ENCODE assay signal across 15 cellular contexts in genomic region chr2:118902279-118903028, GRCh38. TPM values are rescaled to one million over a fixed set of nuclear protein-coding genes. Genes with fewer than 3 reads are reported as not detected.
A peak's percentile ranks its signal among the peaks of the same experiment; 100 is the strongest.
DNase-seq lines count a peak whose midpoint lies in the region; ATAC-seq and TF ChIP-seq lines count a peak whose summit lies in the region.
"Had no signal": no experiment of that assay in that cellular context is flagged by ENCODE, and none has a peak within 500 bp of the region (broad histone marks: within the 10 kb centered on the region; RNA-seq: fewer than 3 reads in every experiment).

No MANE protein-coding gene starts in this region.

- POLR2A ChIA-PET in SK-N-SH (lab: Yijun Ruan, JAX): no interaction called here

- ATAC-seq in left ventricle myocardium superior (peak; percentile 23), HG03457 (IDR thresholded peaks at IDR 0.05; ENCODE audit: unreplicated experiment) (no peak)
- ATAC-seq: psoas muscle had no signal

- no peaks in the 10 kb centered on the region for H3F3A ChIP-seq in SK-N-SH (replicated peaks; ENCODE audit: insufficient read depth)

- H3K4me3 ChIP-seq in left ventricle myocardium inferior: no peak overlapping the region
- no peak overlapping the region for H3K4me3 ChIP-seq in SK-N-SH (ENCODE audit: low read depth in 2 of 2, low read length in 1 of 2)
- no peak overlapping the region for H3K4me3 ChIP-seq in thyroid gland (replicated peaks in 1 of 3)
- H3K4me3 ChIP-seq: psoas muscle, tibial nerve had no signal

- intact Hi-C loops in left ventricle myocardium superior (cut with micrococcal nuclease) (no loop called here), left ventricle myocardium inferior (cut with micrococcal nuclease) (no loop called here), thyroid gland (cut with DNase I) (no loop called here)

- DNase-seq in left ventricle myocardium superior (no peak), left ventricle myocardium inferior (no peak), SIG-M5 (lab: John Stamatoyannopoulos, UW) (peak; percentile 90), globus pallidus (ENCODE audit: low spot score) (peak; percentile 5), glomerular visceral epithelial cell (ENCODE audit: extremely low spot score) (no peak), SK-N-SH (no peak), thyroid gland (no peak)
- DNase-seq: activated CD4-positive, alpha-beta T cell treated with anti-CD3 and anti-CD28 coated beads for 1 hour; activated effector memory CD4-positive, alpha-beta T cell treated with Interleukin-2 at 50 U/mL for 16 hours; psoas muscle had no signal

- no peak overlapping the region for H3K4me2 ChIP-seq in SK-N-SH

- H3K36me3 ChIP-seq in left ventricle myocardium inferior (no peaks in the 10 kb centered on the region), SK-N-SH (replicated peaks in 1 of 2; ENCODE audit: control insufficient read depth in 1 of 2, insufficient read depth in 2 of 2, low read length in 1 of 2) (no peaks in the 10 kb centered on the region), thyroid gland (no peaks in the 10 kb centered on the region)
- H3K36me3 ChIP-seq: tibial nerve had no signal

- CTCF ChIA-PET in SK-N-SH (lab: Yijun Ruan, JAX): no interaction called here

- no peak overlapping the region for H3K9ac ChIP-seq in SK-N-SH

- H3K4me1 ChIP-seq in left ventricle myocardium inferior (no peaks in the 10 kb centered on the region), SK-N-SH (ENCODE audit: control insufficient read depth in 1 of 2, insufficient read depth in 2 of 2, low read depth in 1 of 2, low read length in 1 of 2) (no peaks in the 10 kb centered on the region), thyroid gland (no peaks in the 10 kb centered on the region)
- H3K4me1 ChIP-seq: psoas muscle, tibial nerve had no signal

- H4K20me1 ChIP-seq in SK-N-SH (ENCODE audit: insufficient read depth): no peaks in the 10 kb centered on the region

- TF ChIP-seq POLR2A in thyroid gland (IDR thresholded peaks at IDR 0.05): no peak

- TF ChIP-seq RAD21 in SK-N-SH (IDR thresholded peaks at IDR 0.05; ENCODE audit: low read length): no peak

- no peaks in the 10 kb centered on the region for H3K79me2 ChIP-seq in SK-N-SH (ENCODE audit: insufficient read depth)

- H3K27me3 ChIP-seq in left ventricle myocardium inferior (ENCODE audit: low read depth) (peaks cover 31% of the 10 kb centered on the region), SK-N-SH (ENCODE audit: insufficient read depth) (no peaks in the 10 kb centered on the region), thyroid gland (no peaks in the 10 kb centered on the region)
- H3K27me3 ChIP-seq: tibial nerve had no signal

- no peak for TF ChIP-seq EP300 in SK-N-SH (IDR thresholded peaks at IDR 0.05; ENCODE audit: borderline replicate concordance in 1 of 2, low read depth in 1 of 2, low read length in 1 of 2)

- TF ChIP-seq CTCF in left ventricle myocardium inferior (IDR thresholded peaks at IDR 0.05; ENCODE audit: borderline replicate concordance) (no peak), SK-N-SH (IDR thresholded peaks at IDR 0.05) (no peak), thyroid gland (IDR thresholded peaks at IDR 0.05) (no peak)

- H3K9me3 ChIP-seq in left ventricle myocardium inferior (replicated peaks): no peaks in the 10 kb centered on the region
- H3K9me3 ChIP-seq in SK-N-SH: no peaks in the 10 kb centered on the region
- H3K9me3 ChIP-seq in thyroid gland: no peaks in the 10 kb centered on the region
- H3K9me3 ChIP-seq: psoas muscle had no signal

- no peak overlapping the region for H2AFZ ChIP-seq in SK-N-SH (ENCODE audit: low read depth)

- no peak overlapping the region for H3K27ac ChIP-seq in left ventricle myocardium inferior (replicated peaks)
- no peak overlapping the region for H3K27ac ChIP-seq in SK-N-SH (ENCODE audit: low read depth in 2 of 2, low read length in 1 of 2)
- no peak overlapping the region for H3K27ac ChIP-seq in thyroid gland
- H3K27ac ChIP-seq: psoas muscle, tibial nerve had no signal

- WGBS in SK-N-SH (ENCODE audit: low lambda C conversion rate): 15% methylated on average over 10 of the region's 10 CpGs
- 81 to 84% methylated on average over 10 of the region's 10 CpGs for WGBS in thyroid gland, 2 donors

- no peaks in the 10 kb centered on the region for H3K9me2 ChIP-seq in SK-N-SH

TF ChIP-seq in SK-N-SH, 30 proteins besides CTCF, POLR2A, EP300 and RAD21:
- no peak for TF ChIP-seq TCF12 (IDR thresholded peaks at IDR 0.05)
- no peak for TF ChIP-seq EZH2phosphoT487 (IDR thresholded peaks at IDR 0.05; ENCODE audit: borderline replicate concordance, low read depth)
- TF ChIP-seq IRF3 (IDR thresholded peaks at IDR 0.05; ENCODE audit: low read depth, low read length): no peak
TF ChIP-seq in SK-N-SH: peak in this region for 0.

RNA-seq across cellular contexts. Expression of gene MARCO, which starts 39.5 kb away (rescaled TPM):
- total RNA-seq in left ventricle myocardium superior (7.2 TPM), left ventricle myocardium inferior (7.0 TPM), thyroid gland (10 to 100 TPM in 1 of 4 donors, 1 to 10 TPM in 3; 1.1 to 11.0 (median 3.0) TPM)
- not detected in 2 replicates for polyA plus RNA-seq in SK-N-SH (2012; rRNA removed)
- not detected in 2 replicates for polyA plus RNA-seq in SK-N-SH (2012; cell fraction: cytosol; rRNA removed)
- not detected in 2 replicates for polyA plus RNA-seq in SK-N-SH (2012; cell fraction: nucleus; rRNA removed)
- total RNA-seq: bronchial epithelial cell had no signal

RNA-seq across cellular contexts. Expression of gene EN1, which starts 55.0 kb away (rescaled TPM):
- total RNA-seq in left ventricle myocardium superior (not detected), left ventricle myocardium inferior (not detected), thyroid gland (under 1 TPM in 1 of 4 donors, not detected in 3; 0.11 TPM)
- polyA plus RNA-seq in SK-N-SH (2012; rRNA removed): not detected in 2 replicates
- polyA plus RNA-seq in SK-N-SH (2012; cell fraction: cytosol; rRNA removed): not detected in 2 replicates
- not detected in 2 replicates for polyA plus RNA-seq in SK-N-SH (2012; cell fraction: nucleus; rRNA removed)
- total RNA-seq: bronchial epithelial cell, frontal cortex, mononuclear cell had no signal

Comparison
In these comparisons a context has a peak if more than half of its experiments do, and no peak if none do; other contexts are left out.
1. DNase-seq: peak in SIG-M5 (single experiment) and globus pallidus (single experiment); none in left ventricle myocardium superior (single experiment), left ventricle myocardium inferior (single experiment), glomerular visceral epithelial cell (single experiment), SK-N-SH (single experiment) and thyroid gland (0 of 2).